In genomic region chr6:30882764-30883475, GRCh38 we compare ENCODE assay signal across 1 cellular context.
TF ChIP-seq lines count a peak whose summit lies in the region.

No MANE protein-coding gene starts in this region.

TF ChIP-seq in K562, 482 proteins besides CTCF, POLR2A, EP300 and RAD21 (continues in another document):
- TF ChIP-seq IRF1 (CRISPR knock-in tag; IDR thresholded peaks at IDR 0.05; ENCODE audit: borderline replicate concordance) (no peak), ETS1 (conservative IDR thresholded peaks at IDR 0.05; ENCODE audit: control insufficient read depth, low read depth, low read length) (no peak), MTF1 (CRISPR knock-in tag; IDR thresholded peaks at IDR 0.05; ENCODE audit: borderline replicate concordance) (no peak), KAT2B (IDR thresholded peaks at IDR 0.05; ENCODE audit: low read depth, low read length) (no peak), MXI1 (IDR thresholded peaks at IDR 0.05; ENCODE audit: low read depth, low read length) (no peak), ARID2 (IDR thresholded peaks at IDR 0.05) (no peak), TGIF2 (CRISPR knock-in tag; IDR thresholded peaks at IDR 0.05) (no peak), ZKSCAN8 (CRISPR knock-in tag; IDR thresholded peaks at IDR 0.05) (no peak), TAL1 (IDR thresholded peaks at IDR 0.05) (no peak), NEUROD1 (IDR thresholded peaks at IDR 0.05; ENCODE audit: borderline replicate concordance, low read depth, low read length, partially characterized antibody) (no peak), ESRRA (IDR thresholded peaks at IDR 0.05; ENCODE audit: borderline replicate concordance, low read depth) (no peak), CBFB (CRISPR knock-in tag; IDR thresholded peaks at IDR 0.05) (no peak), CTBP1 (IDR thresholded peaks at IDR 0.05; ENCODE audit: borderline replicate concordance) (peak; percentile 36; the same call in 1 of the 2 replicates), ESRRB (CRISPR knock-in tag; IDR thresholded peaks at IDR 0.05; ENCODE audit: borderline replicate concordance) (no peak), KAT8 (IDR thresholded peaks at IDR 0.05; ENCODE audit: low read depth) (no peak), TEAD2 (tag; IDR thresholded peaks at IDR 0.05) (no peak), ZBTB34 (CRISPR knock-in tag; IDR thresholded peaks at IDR 0.05) (no peak), MAZ (CRISPR knock-in tag; conservative IDR thresholded peaks at IDR 0.05 in 1 of 2, IDR thresholded peaks at IDR 0.05 in 1 of 2) (0 out of 4 replicates have a peak, but pooled peaks of 1 of the 2 experiments have one; percentile 13), L3MBTL2 (IDR thresholded peaks at IDR 0.05) (0 out of 2 replicates have a peak, but pooled peaks have one; percentile 25), CHD7 (IDR thresholded peaks at IDR 0.05; ENCODE audit: low read depth, low read length) (no peak), NR2C1 (IDR thresholded peaks at IDR 0.05) (no peak), NR2C1 (tag; IDR thresholded peaks at IDR 0.05) (no peak), SMAD2 (IDR thresholded peaks at IDR 0.05; ENCODE audit: low read depth, low read length) (no peak), EWSR1 (IDR thresholded peaks at IDR 0.05; ENCODE audit: borderline replicate concordance, low read depth, partially characterized antibody) (no peak), ARID3B (CRISPR knock-in tag; IDR thresholded peaks at IDR 0.05; ENCODE audit: borderline replicate concordance) (no peak), CBX2 (IDR thresholded peaks at IDR 0.05; ENCODE audit: insufficient read depth, low read length, poor library complexity, severe bottlenecking) (no peak), HDAC1 (IDR thresholded peaks at IDR 0.05) (peak in 1 of 2 experiments; percentile 37; a peak in 1 of 4 replicates), CEBPG (CRISPR knock-in tag; IDR thresholded peaks at IDR 0.05) (no peak), CEBPG (tag; conservative IDR thresholded peaks at IDR 0.05 in 1 of 2, IDR thresholded peaks at IDR 0.05 in 1 of 2) (no peak), AFF4 (CRISPR knock-in tag; IDR thresholded peaks at IDR 0.05) (no peak), ZNF274 (IDR thresholded peaks at IDR 0.05; ENCODE audit: borderline replicate concordance, low read depth, low read length) (no peak), ZFX (CRISPR knock-in tag; IDR thresholded peaks at IDR 0.05) (peak; percentile 33), PHF8 (IDR thresholded peaks at IDR 0.05; ENCODE audit: borderline replicate concordance, low read length) (peak; percentile 41; the same call in 1 of the 2 replicates), NCOR1 (IDR thresholded peaks at IDR 0.05) (no peak), ZNF77 (CRISPR knock-in tag; IDR thresholded peaks at IDR 0.05) (no peak), SMARCA4 (IDR thresholded peaks at IDR 0.05) (0 out of 2 replicates have a peak, but pooled peaks have one; percentile 18), MYNN (IDR thresholded peaks at IDR 0.05) (no peak), MYNN (CRISPR knock-in tag; IDR thresholded peaks at IDR 0.05) (no peak), ZNF316 (IDR thresholded peaks at IDR 0.05) (peak; percentile 63), ZNF778 (CRISPR knock-in tag; IDR thresholded peaks at IDR 0.05) (no peak), ZNF175 (CRISPR knock-in tag; IDR thresholded peaks at IDR 0.05; ENCODE audit: low read depth) (no peak), HLTF (IDR thresholded peaks at IDR 0.05) (no peak), PTTG1 (tag; IDR thresholded peaks at IDR 0.05; ENCODE audit: low read depth) (no peak), RBBP5 (IDR thresholded peaks at IDR 0.05; ENCODE audit: borderline replicate concordance, insufficient read depth, low read length, poor library complexity, severe bottlenecking) (peak; percentile 50), FOXK2 (conservative IDR thresholded peaks at IDR 0.05 in 1 of 2, IDR thresholded peaks at IDR 0.05 in 1 of 2; ENCODE audit: low read depth in 2 of 2) (peak in 1 of 2 experiments; percentile 47; a peak in 1 of 4 replicates), POU5F1 (IDR thresholded peaks at IDR 0.05; ENCODE audit: borderline replicate concordance, low read depth, low read length, partially characterized antibody) (no peak)
